Comparison of ENCODE assay signal across 7 cellular contexts in the genomic region with DNA sequence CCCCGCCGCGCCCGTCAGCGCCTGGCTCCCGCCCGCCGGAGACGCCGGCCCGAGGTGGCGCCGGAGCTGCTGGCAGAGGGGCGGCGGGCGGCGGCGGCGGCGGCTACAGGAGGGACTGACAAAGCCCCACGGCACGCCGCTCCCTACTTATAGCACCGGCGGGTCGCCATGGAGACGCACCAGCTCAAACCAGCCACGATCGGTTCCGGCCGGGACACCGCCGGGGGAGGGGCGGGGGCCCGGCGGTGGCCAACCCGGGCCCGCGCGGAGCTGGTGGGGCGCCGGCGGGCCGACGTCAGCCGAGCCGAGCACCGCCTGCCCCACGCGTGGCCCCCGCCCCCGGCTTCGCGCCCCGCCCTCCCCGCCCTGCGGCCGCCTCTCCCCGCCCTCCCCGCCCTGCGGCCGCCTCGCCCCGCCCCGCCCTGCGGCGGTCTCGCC.
DNase-seq lines count a peak whose midpoint lies in the region; ATAC-seq lines count a peak whose summit lies in the region.

A gene (minus strand): TSS at position 120 of the 438 bp plus-strand sequence. CDS start 3,295 bp downstream, outside the sequence.

- peak; percentile 42 for ATAC-seq in GM18519 (IDR thresholded peaks at IDR 0.05; ENCODE audit: low FRiP score, unreplicated experiment)
- ATAC-seq in HG03045 (IDR thresholded peaks at IDR 0.05; ENCODE audit: unreplicated experiment): peak; percentile 70

- peak within 1 kb of the TSS; percentile 74 for H3K4me3 ChIP-seq in skeletal muscle cell (ENCODE audit: low read depth, low read length)

- DNase-seq in NCI-H2081 treated with DMSO at 0.1 percent for 48 hours (lab: John Stamatoyannopoulos, UW) (peak; percentile 76), T1000 (lab: John Stamatoyannopoulos, UW) (peak; percentile 97), astrocyte of the hippocampus (ENCODE audit: low read depth, low spot score) (peak; percentile 97), hypothalamus (lab: John Stamatoyannopoulos, UW) (peak; percentile 62 to 99 (median 93)), skeletal muscle cell (ENCODE audit: low read depth) (peak; percentile 67)

Comparison
In these comparisons a context has a peak if more than half of its experiments do, and no peak if none do; other contexts are left out.
1. Peak in every context shown above with its lines: DNase-seq, ATAC-seq and H3K4me3 ChIP-seq.